Comparison of ENCODE assay signal across 10 cellular contexts in genomic region chr5:80275347-80275746, GRCh38. TPM values are rescaled to one million over a fixed set of nuclear protein-coding genes. Genes with fewer than 3 reads are reported as not detected.
DNase-seq lines count a peak whose midpoint lies in the region; ATAC-seq and TF ChIP-seq lines count a peak whose summit lies in the region.
"Had no signal": no experiment of that assay in that cellular context is flagged by ENCODE, and none has a peak within 500 bp of the region (broad histone marks: within the 10 kb centered on the region; RNA-seq: fewer than 3 reads in every experiment).

No MANE protein-coding gene starts in this region.

- TF ChIP-seq CTCF in brain microvascular endothelial cell (IDR thresholded peaks at IDR 0.05; ENCODE audit: low read depth, low read length, missing control alignments) (peak; percentile 72), mesothelial cell of epicardium (IDR thresholded peaks at IDR 0.05; ENCODE audit: unreplicated experiment) (no peak)

- H3K9me3 Mint-ChIP-seq in mesothelial cell of epicardium = no peaks in the 10 kb centered on the region
- H3K9me3 Mint-ChIP-seq in activated T-helper 1 cell treated with anti-CD3 and anti-CD28 coated beads, Interleukin-12 subunit alpha, Interleukin-12 subunit beta, Interleukin-2, Interleukin-4 antibody, amounts not matched to agents 30 ng/mL and 10 ng/mL and 1 ng/mL, durations not matched to agents 14 hours and 24 hours and 36 hours = no peaks in the 10 kb centered on the region
- H3K9me3 Mint-ChIP-seq: naive B cell had no signal

- no peak overlapping the region for H3K4me3 ChIP-seq in brain microvascular endothelial cell (ENCODE audit: low read depth, low read length)

- peak overlapping the region; percentile 3 for H3K27ac Mint-ChIP-seq in mesothelial cell of epicardium
- no peak overlapping the region for H3K27ac Mint-ChIP-seq in activated T-helper 1 cell treated with anti-CD3 and anti-CD28 coated beads, Interleukin-12 subunit alpha, Interleukin-12 subunit beta, Interleukin-2, Interleukin-4 antibody, amounts not matched to agents 30 ng/mL and 10 ng/mL and 1 ng/mL, durations not matched to agents 14 hours and 24 hours and 36 hours
- H3K27ac Mint-ChIP-seq: naive B cell had no signal

- no peaks in the 10 kb centered on the region for H3K27me3 Mint-ChIP-seq in mesothelial cell of epicardium (ENCODE audit: low read depth)
- H3K27me3 Mint-ChIP-seq in activated T-helper 1 cell treated with anti-CD3 and anti-CD28 coated beads, Interleukin-12 subunit alpha, Interleukin-12 subunit beta, Interleukin-2, Interleukin-4 antibody, amounts not matched to agents 30 ng/mL and 10 ng/mL and 1 ng/mL, durations not matched to agents 14 hours and 24 hours and 36 hours (ENCODE audit: insufficient read depth) = no peaks in the 10 kb centered on the region
- H3K27me3 Mint-ChIP-seq: naive B cell had no signal

- H3K36me3 Mint-ChIP-seq in mesothelial cell of epicardium = no peaks in the 10 kb centered on the region
- H3K36me3 Mint-ChIP-seq in activated T-helper 1 cell treated with anti-CD3 and anti-CD28 coated beads, Interleukin-12 subunit alpha, Interleukin-12 subunit beta, Interleukin-2, Interleukin-4 antibody, amounts not matched to agents 30 ng/mL and 10 ng/mL and 1 ng/mL, durations not matched to agents 14 hours and 24 hours and 36 hours (ENCODE audit: low read depth) = peaks cover 1% of the 10 kb centered on the region
- H3K36me3 Mint-ChIP-seq: naive B cell had no signal

- H3K4me1 Mint-ChIP-seq in mesothelial cell of epicardium = peaks cover 15% of the 10 kb centered on the region
- peaks cover 13% of the 10 kb centered on the region for H3K4me1 Mint-ChIP-seq in activated T-helper 1 cell treated with anti-CD3 and anti-CD28 coated beads, Interleukin-12 subunit alpha, Interleukin-12 subunit beta, Interleukin-2, Interleukin-4 antibody, amounts not matched to agents 30 ng/mL and 10 ng/mL and 1 ng/mL, durations not matched to agents 14 hours and 24 hours and 36 hours (ENCODE audit: low read depth)

- H3K36me3 ChIP-seq in brain microvascular endothelial cell (replicated peaks) = no peaks in the 10 kb centered on the region

- intact Hi-C loops in activated T-helper 1 cell treated with anti-CD3 and anti-CD28 coated beads, Interleukin-12 subunit alpha, Interleukin-12 subunit beta, Interleukin-2, Interleukin-4 antibody, amounts not matched to agents 30 ng/mL and 10 ng/mL and 1 ng/mL, durations not matched to agents 14 hours and 24 hours and 36 hours (cut with micrococcal nuclease) = loop anchor here (1.0 kb wide), 1 partner anchor 184 kb away; no protein-coding TSS in a partner anchor

- no peak overlapping the region for H3K4me3 Mint-ChIP-seq in mesothelial cell of epicardium
- H3K4me3 Mint-ChIP-seq in activated T-helper 1 cell treated with anti-CD3 and anti-CD28 coated beads, Interleukin-12 subunit alpha, Interleukin-12 subunit beta, Interleukin-2, Interleukin-4 antibody, amounts not matched to agents 30 ng/mL and 10 ng/mL and 1 ng/mL, durations not matched to agents 14 hours and 24 hours and 36 hours = no peak overlapping the region
- H3K4me3 Mint-ChIP-seq: naive B cell had no signal

- DNase-seq in NCI-H2107 treated with DMSO at 0.1 percent for 48 hours (lab: John Stamatoyannopoulos, UW; ENCODE audit: unreplicated experiment) (peak; percentile 5), NCI-H2107 (lab: John Stamatoyannopoulos, UW) (no peak), M059J (ENCODE audit: low read depth) (peak; percentile 33), brain microvascular endothelial cell (no peak), mesothelial cell of epicardium (ENCODE audit: low spot score in 2 of 2, unreplicated experiment in 2 of 2) (no peak), GM03348 (ENCODE audit: low spot score) (no peak)
- DNase-seq in activated T-helper 1 cell treated with anti-CD3 and anti-CD28 coated beads, Interleukin-12 subunit alpha, Interleukin-12 subunit beta, Interleukin-2, Interleukin-4 antibody, amounts not matched to agents 30 ng/mL and 10 ng/mL and 1 ng/mL, durations not matched to agents 14 hours and 24 hours and 36 hours (ENCODE audit: low spot score) = no peak
- DNase-seq: naive B cell had no signal

- H3K27me3 ChIP-seq in brain microvascular endothelial cell (replicated peaks) = no peaks in the 10 kb centered on the region

- H3K27ac ChIP-seq in brain microvascular endothelial cell = no peak overlapping the region

- in situ Hi-C loops in brain microvascular endothelial cell (cut with HindIII; ENCODE audit: low pct_ligation_motif_present, low sequenced_read_pairs) = no loop called here

- ATAC-seq in GM21515 (IDR thresholded peaks at IDR 0.05; ENCODE audit: unreplicated experiment) = no peak

RNA-seq across cellular contexts. Expression of gene SERINC5, which starts 19.5 kb away (rescaled TPM):
- total RNA-seq in M059J (2014; rRNA removed; shearing (Covaris generic)) = 8.9 and 13.5 TPM in 2 replicates
- total RNA-seq in mesothelial cell of epicardium = 87.6 to 91.0 TPM (median 89.5 TPM) in 3 replicates
- total RNA-seq in activated T-helper 1 cell treated with anti-CD3 and anti-CD28 coated beads, Interleukin-12 subunit alpha, Interleukin-12 subunit beta, Interleukin-2, Interleukin-4 antibody, amounts not matched to agents 30 ng/mL and 10 ng/mL and 1 ng/mL, durations not matched to agents 14 hours and 24 hours and 36 hours = 21.2 and 22.8 TPM in 2 replicates

RNA-seq across cellular contexts. Expression of gene SPZ1, which starts 44.5 kb away (rescaled TPM):
- not detected in 2 replicates for total RNA-seq in M059J (2014; rRNA removed; shearing (Covaris generic))
- total RNA-seq in mesothelial cell of epicardium = not detected in 3 replicates
- not detected in 2 replicates for total RNA-seq in activated T-helper 1 cell treated with anti-CD3 and anti-CD28 coated beads, Interleukin-12 subunit alpha, Interleukin-12 subunit beta, Interleukin-2, Interleukin-4 antibody, amounts not matched to agents 30 ng/mL and 10 ng/mL and 1 ng/mL, durations not matched to agents 14 hours and 24 hours and 36 hours
- total RNA-seq: T-helper 2 cell treated with Interferon-gamma antibody and Interleukin-4, amounts not matched to agents 100 ng/mL and 5 ng/mL, for 36 hours had no signal

Comparison
In these comparisons a context has a peak if more than half of its experiments do, and no peak if none do; other contexts are left out.
1. DNase-seq: peak in NCI-H2107 treated with DMSO at 0.1 percent for 48 hours (single experiment) and M059J (single experiment); none in NCI-H2107 (single experiment), brain microvascular endothelial cell (single experiment), mesothelial cell of epicardium (0 of 2), activated T-helper 1 cell treated with anti-CD3 and anti-CD28 coated beads, Interleukin-12 subunit alpha, Interleukin-12 subunit beta, Interleukin-2, Interleukin-4 antibody, amounts not matched to agents 30 ng/mL and 10 ng/mL and 1 ng/mL, durations not matched to agents 14 hours and 24 hours and 36 hours (single experiment) and GM03348 (single experiment).